ENCODE assay signal across 26 cellular contexts in genomic region chr21:31768720-31769119, GRCh38. TPM values are rescaled to one million over a fixed set of nuclear protein-coding genes. Genes with fewer than 3 reads are reported as not detected.
DNase-seq lines count a peak whose midpoint lies in the region; ATAC-seq, FAIRE-seq and TF ChIP-seq lines count a peak whose summit lies in the region.
"Had no signal": no experiment of that assay in that cellular context is flagged by ENCODE, and none has a peak within 500 bp of the region (broad histone marks: within the 10 kb centered on the region; RNA-seq: fewer than 3 reads in every experiment).

No MANE protein-coding gene starts in this region.

- H3K9me3 Mint-ChIP-seq in stimulated activated naive B cell treated with anti-CD40 and anti-IgM and Interleukin-4, amounts not matched to agents 10 μg/mL and 1 μg/mL and 100 μg/mL, for 72 hours: peaks cover 13 to 15% of the 10 kb centered on the region in 2 donors
- H3K9me3 Mint-ChIP-seq in natural killer cell: no peaks in the 10 kb centered on the region
- H3K9me3 Mint-ChIP-seq: CD4-positive, alpha-beta memory T cell; CD4-positive, CD25-positive, alpha-beta regulatory T cell; CD8-positive, alpha-beta memory T cell had no signal

- H3K27ac ChIP-seq in DOHH2 (ENCODE audit: low read depth, low read length) (peak overlapping the region; percentile 30), SU-DHL-6 (ENCODE audit: low read depth, low read length) (peak overlapping the region; percentile 47), small intestine (ENCODE audit: low read depth in 1 of 2, low read length in 1 of 2) (no peak overlapping the region)
- H3K27ac ChIP-seq: 22Rv1, BLaER1 had no signal

- peaks cover 13 to 17% of the 10 kb centered on the region in 2 donors for H3K36me3 Mint-ChIP-seq in stimulated activated naive B cell treated with anti-CD40 and anti-IgM and Interleukin-4, amounts not matched to agents 10 μg/mL and 1 μg/mL and 100 μg/mL, for 72 hours
- no peaks in the 10 kb centered on the region for H3K36me3 Mint-ChIP-seq in natural killer cell
- H3K36me3 Mint-ChIP-seq: CD4-positive, alpha-beta memory T cell; CD4-positive, CD25-positive, alpha-beta regulatory T cell had no signal

- H3K27ac Mint-ChIP-seq in stimulated activated naive B cell treated with anti-CD40 and anti-IgM and Interleukin-4, amounts not matched to agents 10 μg/mL and 1 μg/mL and 100 μg/mL, for 72 hours: peak overlapping the region; percentile 1
- H3K27ac Mint-ChIP-seq in natural killer cell: no peak overlapping the region
- H3K27ac Mint-ChIP-seq: CD14-positive monocyte; CD4-positive, alpha-beta memory T cell; CD4-positive, CD25-positive, alpha-beta regulatory T cell; CD8-positive, alpha-beta memory T cell had no signal

- H2AFZ ChIP-seq in SU-DHL-6 (ENCODE audit: low read depth, low read length, severe bottlenecking): no peak overlapping the region

- TF ChIP-seq CTCF in DOHH2 (IDR thresholded peaks at IDR 0.05; ENCODE audit: low read depth, low read length, poor library complexity, severe bottlenecking) (no peak), SU-DHL-6 (IDR thresholded peaks at IDR 0.05; ENCODE audit: insufficient read depth, low read length, poor library complexity, severe bottlenecking) (no peak), natural killer cell (IDR thresholded peaks at IDR 0.05) (no peak)

- peaks cover 62% of the 10 kb centered on the region for H3K4me1 ChIP-seq in DOHH2 (ENCODE audit: control insufficient read depth, low read length)
- no peaks in the 10 kb centered on the region for H3K4me1 ChIP-seq in small intestine (ENCODE audit: control insufficient read depth in 2 of 2, insufficient read depth in 1 of 2, low read depth in 1 of 2, low read length in 1 of 2)
- H3K4me1 ChIP-seq: BE2C had no signal

- H3K36me3 ChIP-seq in DOHH2 (ENCODE audit: control insufficient read depth, low read length): peaks cover 6% of the 10 kb centered on the region; the same call in 1 of the 2 replicates
- no peaks in the 10 kb centered on the region for H3K36me3 ChIP-seq in SU-DHL-6 (ENCODE audit: low read length)
- H3K36me3 ChIP-seq in small intestine (ENCODE audit: control insufficient read depth in 2 of 2, insufficient read depth in 2 of 2, low read length in 2 of 2): no peaks in the 10 kb centered on the region
- H3K36me3 ChIP-seq: BE2C, BLaER1 had no signal

- WGBS in small intestine, 3 donors: 85 to 97% (median 94%) methylated on average over 1 of the region's 1 CpG

- H4K20me1 ChIP-seq in DOHH2 (ENCODE audit: control insufficient read depth, insufficient read depth, low read depth, low read length) (no peaks in the 10 kb centered on the region), SU-DHL-6 (ENCODE audit: low read depth, low read length) (no peaks in the 10 kb centered on the region)
- H4K20me1 ChIP-seq: BLaER1 had no signal

- peaks cover 13% of the 10 kb centered on the region for H3K9me3 ChIP-seq in DOHH2 (ENCODE audit: control insufficient read depth, insufficient read depth, low read length)
- H3K9me3 ChIP-seq in SU-DHL-6 (ENCODE audit: insufficient read depth, low read length): no peaks in the 10 kb centered on the region
- no peaks in the 10 kb centered on the region for H3K9me3 ChIP-seq in small intestine (ENCODE audit: control insufficient read depth, low read depth)
- H3K9me3 ChIP-seq: BE2C had no signal

- no peak overlapping the region for H3K4me3 Mint-ChIP-seq in stimulated activated naive B cell treated with anti-CD40 and anti-IgM and Interleukin-4, amounts not matched to agents 10 μg/mL and 1 μg/mL and 100 μg/mL, for 72 hours
- no peak overlapping the region for H3K4me3 Mint-ChIP-seq in natural killer cell
- H3K4me3 Mint-ChIP-seq: CD14-positive monocyte; CD4-positive, alpha-beta memory T cell; CD4-positive, CD25-positive, alpha-beta regulatory T cell; CD8-positive, alpha-beta memory T cell had no signal

- H3K9ac ChIP-seq in SU-DHL-6 (ENCODE audit: low read length): no peak overlapping the region
- H3K9ac ChIP-seq: BLaER1 had no signal

- DNase-seq in small intestine (no peak), natural killer cell (no peak), cerebellum (ENCODE audit: low spot score) (no peak), NCI-H345 treated with DMSO at 0.1 percent for 48 hours (lab: John Stamatoyannopoulos, UW; ENCODE audit: unreplicated experiment) (no peak)
- DNase-seq in stimulated activated naive B cell treated with anti-CD40 and anti-IgM and Interleukin-4, amounts not matched to agents 10 μg/mL and 1 μg/mL and 100 μg/mL, for 72 hours: no peak
- DNase-seq: ACHN; BE2C; C1 segment of cervical spinal cord; CD4-positive, alpha-beta memory T cell; CD4-positive, CD25-positive, alpha-beta regulatory T cell; CD8-positive, alpha-beta memory T cell; COR-L47; DMS 273 treated with DMSO at 0.1 percent for 48 hours; DMS153; DMS53; DMS79; DND-41; GF-D8 had no signal

- H3K4me3 ChIP-seq in DOHH2 (ENCODE audit: low read length) (no peak overlapping the region), SU-DHL-6 (ENCODE audit: insufficient read depth, low read length, poor library complexity, severe bottlenecking) (no peak overlapping the region), small intestine (ENCODE audit: low read depth in 1 of 2, low read length in 2 of 2) (no peak overlapping the region)
- H3K4me3 ChIP-seq: BLaER1 had no signal

- ATAC-seq in stimulated activated naive B cell treated with anti-CD40 and anti-IgM and Interleukin-4, amounts not matched to agents 10 μg/mL and 1 μg/mL and 100 μg/mL, for 72 hours (replicated peaks): no peak
- no peak for ATAC-seq in natural killer cell

- intact Hi-C loops in natural killer cell (cut with micrococcal nuclease): no loop called here

- FAIRE-seq in small intestine (lab: Jason Lieb, UNC): peak; percentile 5
- FAIRE-seq: A204.1, G401.6, GM12891 had no signal

- H3K4me2 ChIP-seq in DOHH2 (ENCODE audit: low read length) (peak overlapping the region; percentile 35; the same call in 1 of the 2 replicates), SU-DHL-6 (ENCODE audit: low read depth, low read length, poor library complexity, severe bottlenecking) (no peak overlapping the region)
- H3K4me2 ChIP-seq: BLaER1 had no signal

- H3K9me2 ChIP-seq in DOHH2 (replicated peaks; ENCODE audit: control insufficient read depth, low read length): no peaks in the 10 kb centered on the region
- no peaks in the 10 kb centered on the region for H3K9me2 ChIP-seq in SU-DHL-6 (replicated peaks; ENCODE audit: insufficient read depth, low read length)

- peaks cover 5% of the 10 kb centered on the region; the same call in 1 of the 2 replicates for H3K79me2 ChIP-seq in DOHH2 (ENCODE audit: control insufficient read depth, low read length)
- H3K79me2 ChIP-seq in SU-DHL-6 (ENCODE audit: insufficient read depth, low read length): no peaks in the 10 kb centered on the region

- H3F3A ChIP-seq in DOHH2 (ENCODE audit: control insufficient read depth, insufficient read depth) (peaks cover 30% of the 10 kb centered on the region), SU-DHL-6 (ENCODE audit: insufficient read depth) (peaks cover 31% of the 10 kb centered on the region)

- H3K27me3 Mint-ChIP-seq in stimulated activated naive B cell treated with anti-CD40 and anti-IgM and Interleukin-4, amounts not matched to agents 10 μg/mL and 1 μg/mL and 100 μg/mL, for 72 hours: no peaks in the 10 kb centered on the region
- H3K27me3 Mint-ChIP-seq in natural killer cell (ENCODE audit: low read depth in 2 of 2): peaks cover 0 to 2% of the 10 kb centered on the region in 2 donors

- H3K4me1 Mint-ChIP-seq in stimulated activated naive B cell treated with anti-CD40 and anti-IgM and Interleukin-4, amounts not matched to agents 10 μg/mL and 1 μg/mL and 100 μg/mL, for 72 hours: peaks cover 12 to 34% of the 10 kb centered on the region in 2 donors
- H3K4me1 Mint-ChIP-seq in natural killer cell: no peaks in the 10 kb centered on the region
- H3K4me1 Mint-ChIP-seq: CD4-positive, alpha-beta memory T cell; CD8-positive, alpha-beta memory T cell had no signal

- H3K27me3 ChIP-seq in DOHH2 (ENCODE audit: control insufficient read depth, low read length): no peaks in the 10 kb centered on the region
- no peaks in the 10 kb centered on the region for H3K27me3 ChIP-seq in SU-DHL-6 (ENCODE audit: low read length)
- H3K27me3 ChIP-seq in small intestine (ENCODE audit: control insufficient read depth in 2 of 2, insufficient read depth in 2 of 2, low read length in 2 of 2): no peaks in the 10 kb centered on the region
- H3K27me3 ChIP-seq: BE2C, BLaER1 had no signal

RNA-seq across cellular contexts. Expression of gene SCAF4, which starts 36.8 kb away (rescaled TPM):
- 10 to 100 TPM in 2 of 3 donors, 1 to 10 TPM in 1; 10.0 to 13.9 (median 10.7) TPM for polyA plus RNA-seq in small intestine
- total RNA-seq in natural killer cell (100 to 1,000 TPM in 2 of 3 donors, 10 to 100 TPM in 1; 93.2 to 109 (median 101) TPM), cerebellum (17.8 TPM)

Comparison
In these comparisons a context has a peak if more than half of its experiments do, and no peak if none do; other contexts are left out.
1. H3K27ac ChIP-seq: peak in DOHH2 (single experiment) and SU-DHL-6 (single experiment); none in small intestine (0 of 2).